Comparison of ENCODE assay signal across 1 cellular context in the genomic region with DNA sequence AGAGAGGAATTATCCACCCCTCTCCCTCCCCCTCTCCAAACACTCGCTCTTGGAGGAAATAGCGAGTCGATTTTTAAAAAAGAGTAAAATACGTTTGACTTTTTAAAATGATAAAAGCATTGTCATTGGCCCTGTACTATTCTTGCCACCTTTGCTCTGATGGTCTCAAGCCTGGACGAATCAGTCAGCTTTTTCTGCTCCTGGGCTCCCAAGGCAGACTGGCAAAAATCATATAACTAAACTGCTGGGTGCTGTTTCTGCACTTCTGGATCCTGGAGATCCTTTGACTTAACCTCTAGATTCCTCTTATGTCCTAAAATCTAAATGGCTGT.
TF ChIP-seq lines count a peak whose summit lies in the region.

No MANE protein-coding gene starts in this region.

TF ChIP-seq in GM23338, 12 proteins besides CTCF, POLR2A, EP300 and RAD21 (continued from another document):
- TF ChIP-seq, protein P1, sequence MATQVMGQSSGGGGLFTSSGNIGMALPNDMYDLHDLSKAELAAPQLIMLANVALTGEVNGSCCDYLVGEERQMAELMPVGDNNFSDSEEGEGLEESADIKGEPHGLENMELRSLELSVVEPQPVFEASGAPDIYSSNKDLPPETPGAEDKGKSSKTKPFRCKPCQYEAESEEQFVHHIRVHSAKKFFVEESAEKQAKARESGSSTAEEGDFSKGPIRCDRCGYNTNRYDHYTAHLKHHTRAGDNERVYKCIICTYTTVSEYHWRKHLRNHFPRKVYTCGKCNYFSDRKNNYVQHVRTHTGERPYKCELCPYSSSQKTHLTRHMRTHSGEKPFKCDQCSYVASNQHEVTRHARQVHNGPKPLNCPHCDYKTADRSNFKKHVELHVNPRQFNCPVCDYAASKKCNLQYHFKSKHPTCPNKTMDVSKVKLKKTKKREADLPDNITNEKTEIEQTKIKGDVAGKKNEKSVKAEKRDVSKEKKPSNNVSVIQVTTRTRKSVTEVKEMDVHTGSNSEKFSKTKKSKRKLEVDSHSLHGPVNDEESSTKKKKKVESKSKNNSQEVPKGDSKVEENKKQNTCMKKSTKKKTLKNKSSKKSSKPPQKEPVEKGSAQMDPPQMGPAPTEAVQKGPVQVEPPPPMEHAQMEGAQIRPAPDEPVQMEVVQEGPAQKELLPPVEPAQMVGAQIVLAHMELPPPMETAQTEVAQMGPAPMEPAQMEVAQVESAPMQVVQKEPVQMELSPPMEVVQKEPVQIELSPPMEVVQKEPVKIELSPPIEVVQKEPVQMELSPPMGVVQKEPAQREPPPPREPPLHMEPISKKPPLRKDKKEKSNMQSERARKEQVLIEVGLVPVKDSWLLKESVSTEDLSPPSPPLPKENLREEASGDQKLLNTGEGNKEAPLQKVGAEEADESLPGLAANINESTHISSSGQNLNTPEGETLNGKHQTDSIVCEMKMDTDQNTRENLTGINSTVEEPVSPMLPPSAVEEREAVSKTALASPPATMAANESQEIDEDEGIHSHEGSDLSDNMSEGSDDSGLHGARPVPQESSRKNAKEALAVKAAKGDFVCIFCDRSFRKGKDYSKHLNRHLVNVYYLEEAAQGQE (IDR thresholded peaks at IDR 0.05; ENCODE audit: unreplicated experiment) = no peak
- no peak for TF ChIP-seq STAT1 (IDR thresholded peaks at IDR 0.05; ENCODE audit: unreplicated experiment)
- TF ChIP-seq, protein P2, sequence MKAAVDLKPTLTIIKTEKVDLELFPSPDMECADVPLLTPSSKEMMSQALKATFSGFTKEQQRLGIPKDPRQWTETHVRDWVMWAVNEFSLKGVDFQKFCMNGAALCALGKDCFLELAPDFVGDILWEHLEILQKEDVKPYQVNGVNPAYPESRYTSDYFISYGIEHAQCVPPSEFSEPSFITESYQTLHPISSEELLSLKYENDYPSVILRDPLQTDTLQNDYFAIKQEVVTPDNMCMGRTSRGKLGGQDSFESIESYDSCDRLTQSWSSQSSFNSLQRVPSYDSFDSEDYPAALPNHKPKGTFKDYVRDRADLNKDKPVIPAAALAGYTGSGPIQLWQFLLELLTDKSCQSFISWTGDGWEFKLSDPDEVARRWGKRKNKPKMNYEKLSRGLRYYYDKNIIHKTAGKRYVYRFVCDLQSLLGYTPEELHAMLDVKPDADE (IDR thresholded peaks at IDR 0.05) = no peak
- no peak for TF ChIP-seq ZNF331 (CRISPR knock-in tag; IDR thresholded peaks at IDR 0.05; ENCODE audit: low read depth)
- TF ChIP-seq JUNB (IDR thresholded peaks at IDR 0.05; ENCODE audit: unreplicated experiment) = no peak
TF ChIP-seq in GM23338: peak in this region for 0.
